8 cellular contexts compared by ENCODE assay signal in the genomic region with DNA sequence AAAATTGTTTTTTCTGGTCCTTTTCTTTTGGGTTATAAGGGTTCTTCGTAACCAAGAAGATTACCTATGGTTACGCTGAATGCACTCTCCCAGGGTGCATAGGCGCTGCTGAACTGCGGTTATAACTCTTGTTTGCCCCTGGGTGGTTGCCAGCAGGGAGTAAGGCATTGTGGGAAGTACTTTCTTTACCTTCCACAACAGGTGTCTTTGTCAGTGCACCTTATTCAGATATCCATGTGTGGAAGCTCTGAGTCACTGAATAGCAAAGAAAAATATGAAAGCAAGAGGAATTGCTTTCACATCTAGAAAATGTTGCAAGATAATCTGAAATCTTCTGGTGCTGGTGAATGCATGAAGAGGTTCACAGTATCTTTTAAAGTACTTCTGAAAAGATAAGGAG.
DNase-seq lines count a peak whose midpoint lies in the region; ATAC-seq lines count a peak whose summit lies in the region.

No MANE protein-coding gene starts in this region.

- no peaks in the 10 kb centered on the region for H3K27me3 Mint-ChIP-seq in activated T-cell treated with anti-CD3 and anti-CD28 coated beads, Interleukin-2, amount 50 U/mL, for 4 hours (ENCODE audit: low read depth)

- in situ Hi-C loops in KBM-7 (cut with MboI; ENCODE audit: low pct_unique_long_range_greater_than_20kb, low sequenced_read_pairs): no loop called here

- peak; percentile 98 for DNase-seq in DMS153 treated with DMSO at 0.1 percent for 48 hours (lab: John Stamatoyannopoulos, UW; ENCODE audit: unreplicated experiment)
- peak; percentile 71 for DNase-seq in NCI-H1417 treated with DMSO at 0.1 percent for 48 hours (lab: John Stamatoyannopoulos, UW)
- DNase-seq in activated T-cell treated with anti-CD3 and anti-CD28 coated beads, Interleukin-2, amount 50 U/mL, for 4 hours: peak; percentile 12
- peak; percentile 76 for DNase-seq in left lobe of liver (ENCODE audit: low spot score)
- DNase-seq in KBM-7: no peak
- DNase-seq in posterior vena cava (ENCODE audit: low spot score): no peak
- no peak for DNase-seq in midbrain (lab: John Stamatoyannopoulos, UW)

- no peaks in the 10 kb centered on the region for H3K9me3 Mint-ChIP-seq in activated T-cell treated with anti-CD3 and anti-CD28 coated beads, Interleukin-2, amount 50 U/mL, for 4 hours

- peaks cover 32% of the 10 kb centered on the region for H3K4me1 Mint-ChIP-seq in activated T-cell treated with anti-CD3 and anti-CD28 coated beads, Interleukin-2, amount 50 U/mL, for 4 hours (ENCODE audit: low read depth)

- no peak for ATAC-seq in activated T-cell treated with anti-CD3 and anti-CD28 coated beads, Interleukin-2, amount 50 U/mL, for 4 hours
- ATAC-seq in left lobe of liver (peak; percentile 88), GM21717 (IDR thresholded peaks at IDR 0.05; ENCODE audit: unreplicated experiment) (no peak)

- intact Hi-C loops in posterior vena cava (cut with DNase I): no loop called here

- H3K4me3 Mint-ChIP-seq in activated T-cell treated with anti-CD3 and anti-CD28 coated beads, Interleukin-2, amount 50 U/mL, for 4 hours: peak overlapping the region; percentile 42

- no peaks in the 10 kb centered on the region for H3K36me3 Mint-ChIP-seq in activated T-cell treated with anti-CD3 and anti-CD28 coated beads, Interleukin-2, amount 50 U/mL, for 4 hours (ENCODE audit: insufficient read depth)

Comparison
In these comparisons a context has a peak if more than half of its experiments do, and no peak if none do; other contexts are left out.
1. DNase-seq: peak in DMS153 treated with DMSO at 0.1 percent for 48 hours (single experiment), NCI-H1417 treated with DMSO at 0.1 percent for 48 hours (single experiment), activated T-cell treated with anti-CD3 and anti-CD28 coated beads, Interleukin-2, amount 50 U/mL, for 4 hours (single experiment) and left lobe of liver (single experiment); none in KBM-7 (single experiment), posterior vena cava (single experiment) and midbrain (single experiment).